ENCODE assay signal across 21 cellular contexts in the genomic region with DNA sequence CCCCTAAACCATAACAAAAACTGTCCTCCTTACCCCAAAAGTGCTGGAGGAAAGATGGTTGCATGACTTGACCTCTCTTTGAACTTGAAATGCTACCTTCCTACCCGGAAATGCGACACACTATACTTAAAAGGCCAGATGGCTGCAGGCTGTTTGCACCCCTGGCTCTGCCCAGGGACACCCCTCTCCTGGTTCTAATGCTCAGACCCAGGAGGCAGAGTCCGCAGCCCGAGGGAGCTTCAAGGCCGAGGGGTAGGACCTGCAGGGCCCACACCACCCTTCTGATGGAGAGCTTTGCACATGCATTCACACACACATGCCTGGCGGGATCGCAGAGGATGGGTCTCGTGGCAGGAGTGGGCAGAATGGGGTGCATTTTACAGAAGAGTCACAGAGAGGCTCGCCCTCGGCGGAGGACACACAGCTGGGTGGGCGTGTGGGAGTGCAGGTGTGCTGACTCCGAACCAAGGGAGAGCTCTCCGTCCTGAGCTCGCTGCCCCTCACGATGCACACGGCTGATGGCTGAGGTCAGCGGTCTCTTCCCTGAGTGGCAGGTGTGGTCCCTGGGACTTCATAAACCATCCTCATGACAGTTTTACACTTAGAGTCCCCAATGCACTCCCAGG.
DNase-seq lines count a peak whose midpoint lies in the region; ATAC-seq and TF ChIP-seq lines count a peak whose summit lies in the region.
"Had no signal": no experiment of that assay in that cellular context is flagged by ENCODE, and none has a peak within 500 bp of the region (broad histone marks: within the 10 kb centered on the region; RNA-seq: fewer than 3 reads in every experiment).

No MANE protein-coding gene starts in this region.

- ATAC-seq in right cardiac atrium (no peak), Right ventricle myocardium superior (ENCODE audit: poor library complexity) (no peak), HG03565 (IDR thresholded peaks at IDR 0.05; ENCODE audit: unreplicated experiment) (no peak), HG03439 (IDR thresholded peaks at IDR 0.05; ENCODE audit: unreplicated experiment) (no peak)
- ATAC-seq: activated T-cell treated with anti-CD3 and anti-CD28 coated beads, Interleukin-2, amount 50 U/mL, for 72 hours had no signal

- H3K27me3 Mint-ChIP-seq in immature natural killer cell (ENCODE audit: low read depth in 3 of 3) (peaks cover 5 to 14% (median 10%) of the 10 kb centered on the region in 3 donors), type B pancreatic cell (peaks cover 3% of the 10 kb centered on the region)

- H3K9me3 Mint-ChIP-seq in immature natural killer cell: no peaks in the 10 kb centered on the region
- H3K9me3 Mint-ChIP-seq in type B pancreatic cell: no peaks in the 10 kb centered on the region
- H3K9me3 Mint-ChIP-seq: activated naive CD8-positive, alpha-beta T cell treated with anti-CD3 and anti-CD28 coated beads for 36 hours; activated T-cell treated with anti-CD3 and anti-CD28 coated beads, Interleukin-2, amount 50 U/mL, for 72 hours had no signal

- peaks cover 21% of the 10 kb centered on the region for H3K79me2 ChIP-seq in OCI-LY3 (ENCODE audit: low read length)

- H3K27me3 ChIP-seq in right cardiac atrium (ENCODE audit: control insufficient read depth, insufficient read depth): no peaks in the 10 kb centered on the region
- H3K27me3 ChIP-seq in OCI-LY3 (ENCODE audit: low read depth, low read length): no peaks in the 10 kb centered on the region
- H3K27me3 ChIP-seq in H7 (ENCODE audit: control insufficient read depth, insufficient read depth, low read length): no peaks in the 10 kb centered on the region; the same call in 1 of the 2 replicates
- H3K27me3 ChIP-seq: Peyer's patch had no signal

- H3K4me1 ChIP-seq in right cardiac atrium (ENCODE audit: control insufficient read depth, insufficient read depth, low read length) (no peaks in the 10 kb centered on the region), OCI-LY3 (ENCODE audit: low read length) (peaks cover 73% of the 10 kb centered on the region)

- no peak for TF ChIP-seq CTCF in OCI-LY3 (IDR thresholded peaks at IDR 0.05; ENCODE audit: low read depth, low read length)
- no peak for TF ChIP-seq CTCF in type B pancreatic cell (conservative IDR thresholded peaks at IDR 0.05)

- H3K36me3 Mint-ChIP-seq in immature natural killer cell (no peaks in the 10 kb centered on the region), type B pancreatic cell (peaks cover 11% of the 10 kb centered on the region)
- H3K36me3 Mint-ChIP-seq: activated naive CD8-positive, alpha-beta T cell treated with anti-CD3 and anti-CD28 coated beads for 36 hours had no signal

- H3K27ac Mint-ChIP-seq in immature natural killer cell (peak overlapping the region in 2 of 6 donors; percentile 46 to 66), type B pancreatic cell (peak overlapping the region; percentile 21)
- H3K27ac Mint-ChIP-seq: activated naive CD8-positive, alpha-beta T cell treated with anti-CD3 and anti-CD28 coated beads for 36 hours; activated T-cell treated with anti-CD3 and anti-CD28 coated beads, Interleukin-2, amount 50 U/mL, for 72 hours had no signal

- H3K27ac ChIP-seq in right cardiac atrium (ENCODE audit: low read length): no peak overlapping the region
- peak overlapping the region; percentile 98 for H3K27ac ChIP-seq in OCI-LY3 (ENCODE audit: low read length)
- H3K27ac ChIP-seq: Peyer's patch, suprapubic skin, WERI-Rb-1 had no signal

- 84% methylated on average over 18 of the region's 18 CpGs for WGBS in right cardiac atrium

- H3K4me2 ChIP-seq in OCI-LY3 (ENCODE audit: low read length): peak overlapping the region; percentile 63

- H4K20me1 ChIP-seq in OCI-LY3 (ENCODE audit: insufficient read depth, low read length): no peaks in the 10 kb centered on the region

- H3K4me3 ChIP-seq in right cardiac atrium (ENCODE audit: low read length) (no peak overlapping the region), OCI-LY3 (ENCODE audit: low read length) (no peak overlapping the region), H7 (ENCODE audit: insufficient read depth, low read depth, low read length) (no peak overlapping the region)
- H3K4me3 ChIP-seq: Peyer's patch, suprapubic skin had no signal

- H3K9me3 ChIP-seq in right cardiac atrium (ENCODE audit: control insufficient read depth, low read length) (no peaks in the 10 kb centered on the region), OCI-LY3 (ENCODE audit: insufficient read depth, low read length) (no peaks in the 10 kb centered on the region)
- H3K9me3 ChIP-seq: Peyer's patch, suprapubic skin had no signal

- peak overlapping the region in 3 of 5 donors; percentile 24 to 74 (median 60) for H3K4me3 Mint-ChIP-seq in immature natural killer cell
- peak overlapping the region; percentile 34 for H3K4me3 Mint-ChIP-seq in type B pancreatic cell
- H3K4me3 Mint-ChIP-seq: activated naive CD8-positive, alpha-beta T cell treated with anti-CD3 and anti-CD28 coated beads for 36 hours; activated T-cell treated with anti-CD3 and anti-CD28 coated beads, Interleukin-2, amount 50 U/mL, for 72 hours had no signal

- intact Hi-C loops in right cardiac atrium (cut with DNase I): no loop called here
- intact Hi-C loops in Right ventricle myocardium superior (cut with DNase I): no loop called here

- no peak overlapping the region for H2AFZ ChIP-seq in OCI-LY3 (ENCODE audit: low read depth, low read length)

- H3K4me1 Mint-ChIP-seq in immature natural killer cell: peaks cover 31 to 38% of the 10 kb centered on the region in 2 donors
- peaks cover 39% of the 10 kb centered on the region for H3K4me1 Mint-ChIP-seq in type B pancreatic cell (ENCODE audit: unreplicated experiment)

- peak overlapping the region; percentile 33 for H3K9ac ChIP-seq in OCI-LY3 (ENCODE audit: low read length)

- peaks cover 6% of the 10 kb centered on the region for H3K36me3 ChIP-seq in OCI-LY3 (replicated peaks; ENCODE audit: low read depth, low read length)
- peaks cover 13% of the 10 kb centered on the region for H3K36me3 ChIP-seq in H7 (replicated peaks; ENCODE audit: control insufficient read depth, insufficient read depth, low read length)

- DNase-seq in right cardiac atrium (peak in 2 of 3 donors; percentile 23 to 43), Right ventricle myocardium superior (no peak), immature natural killer cell (no peak), type B pancreatic cell (ENCODE audit: extremely low spot score, unreplicated experiment) (no peak), H7 (no peak)
- DNase-seq: activated naive CD8-positive, alpha-beta T cell treated with anti-CD3 and anti-CD28 coated beads for 36 hours; activated T-cell treated with anti-CD3 and anti-CD28 coated beads, Interleukin-2, amount 50 U/mL, for 72 hours; effector memory CD4-positive, alpha-beta T cell; midbrain; NCI-H1092; NCI-H1930; NCI-H446; NK-92 treated with Interleukin-12 subunit alpha and Interleukin-12 subunit beta, amount 100 ng/mL, for 24 hours; occipital lobe; stimulated activated CD8-positive, alpha-beta memory T cell treated with anti-CD3 and anti-CD28 coated beads, Interleukin-4, amount 100 ng/mL, for 48 hours; WERI-Rb-1 had no signal

Comparison
In these comparisons a context has a peak if more than half of its experiments do, and no peak if none do; other contexts are left out.
1. DNase-seq: peak in right cardiac atrium (2 of 3); none in Right ventricle myocardium superior (single experiment), immature natural killer cell (0 of 3), type B pancreatic cell (single experiment) and H7 (single experiment).